22 cellular contexts compared by ENCODE assay signal in the genomic region with DNA sequence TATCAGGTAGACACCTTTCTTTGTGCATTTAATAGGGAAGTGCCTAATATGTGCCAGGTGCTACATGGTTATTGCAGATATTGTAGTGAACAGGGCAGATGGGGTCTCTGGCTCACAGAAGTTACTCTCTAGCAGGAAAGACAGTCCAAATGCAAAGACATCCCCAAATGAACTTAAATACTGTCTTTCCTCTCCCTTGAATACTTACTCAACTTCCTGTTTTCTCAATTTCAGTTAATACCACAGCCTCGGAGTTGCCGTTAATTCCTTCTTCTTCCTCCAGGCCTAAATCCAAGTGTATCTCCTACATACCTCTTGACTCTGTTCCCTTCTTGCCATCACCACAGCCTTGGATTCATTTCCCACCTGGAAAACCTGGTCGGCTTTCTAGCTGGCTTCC.
DNase-seq lines count a peak whose midpoint lies in the region; ATAC-seq, FAIRE-seq and TF ChIP-seq lines count a peak whose summit lies in the region.
"Had no signal": no experiment of that assay in that cellular context is flagged by ENCODE, and none has a peak within 500 bp of the region (broad histone marks: within the 10 kb centered on the region; RNA-seq: fewer than 3 reads in every experiment).

No MANE protein-coding gene starts in this region.

- H3K9me3 ChIP-seq in SJCRH30 (replicated peaks), result no peaks in the 10 kb centered on the region
- H3K9me3 ChIP-seq: Peyer's patch, sigmoid colon had no signal

- H3K27me3 ChIP-seq in bronchial epithelial cell (ENCODE audit: control insufficient read depth, insufficient read depth, low read length) (no peaks in the 10 kb centered on the region), SJCRH30 (no peaks in the 10 kb centered on the region)
- H3K27me3 ChIP-seq: Peyer's patch, sigmoid colon had no signal

- H3K4me3 ChIP-seq in bronchial epithelial cell (ENCODE audit: low read depth, low read length) (no peak overlapping the region), coronary artery (no peak overlapping the region), SJCRH30 (no peak overlapping the region)
- H3K4me3 ChIP-seq: Peyer's patch, sigmoid colon had no signal

- H3K36me3 ChIP-seq in bronchial epithelial cell (ENCODE audit: control insufficient read depth, insufficient read depth, low read length) (no peaks in the 10 kb centered on the region), SJCRH30 (no peaks in the 10 kb centered on the region)
- H3K36me3 ChIP-seq: Peyer's patch, sigmoid colon had no signal

- DNase-seq in GDM1 (lab: John Stamatoyannopoulos, UW), result peak; percentile 61
- peak; percentile 85 for DNase-seq in NOMO-1 treated with dmso at 0.1 percent for 144 hours (lab: John Stamatoyannopoulos, UW; ENCODE audit: unreplicated experiment)
- DNase-seq in bronchial epithelial cell (ENCODE audit: low read depth), result peak; percentile 22
- DNase-seq in coronary artery (ENCODE audit: low spot score), result no peak
- no peak for DNase-seq in SJCRH30
- DNase-seq: activated CD8-positive, alpha-beta T cell treated with anti-CD3 and anti-CD28 coated beads for 36 hours; activated gamma-delta T cell treated with Interleukin-2 at 50 U/mL for 16 hours; activated T-cell treated with anti-CD3 and anti-CD28 coated beads for 4 hours; CD4-positive, alpha-beta T cell; naive thymus-derived CD4-positive, alpha-beta T cell; NCI-H1105; NCI-H2081 treated with DMSO at 0.1 percent for 48 hours; Peyer's patch; sigmoid colon; substantia nigra; T-helper 2 cell had no signal

- no peak for FAIRE-seq in bronchial epithelial cell (lab: Jason Lieb, UNC)
- FAIRE-seq: G401.6 had no signal

- no peaks in the 10 kb centered on the region for H3K4me1 ChIP-seq in SJCRH30
- H3K4me1 ChIP-seq: parathyroid adenoma, Peyer's patch, sigmoid colon had no signal

- ATAC-seq in GM21717 (IDR thresholded peaks at IDR 0.05; ENCODE audit: unreplicated experiment) (no peak), GM19452 (IDR thresholded peaks at IDR 0.05; ENCODE audit: unreplicated experiment) (no peak)
- ATAC-seq: activated CD8-positive, alpha-beta T cell treated with anti-CD3 and anti-CD28 coated beads for 36 hours; naive thymus-derived CD4-positive, alpha-beta T cell had no signal

- TF ChIP-seq CTCF in 22Rv1 (IDR thresholded peaks at IDR 0.05), result no peak
- no peak for TF ChIP-seq CTCF in bronchial epithelial cell (IDR thresholded peaks at IDR 0.05; ENCODE audit: insufficient read depth, low read length, severe bottlenecking)
- TF ChIP-seq CTCF in coronary artery (IDR thresholded peaks at IDR 0.05), result no peak

- peak overlapping the region; percentile 35; the same call in 1 of the 2 replicates for H3K27ac ChIP-seq in 22Rv1
- H3K27ac ChIP-seq in coronary artery, result no peak overlapping the region
- no peak overlapping the region for H3K27ac ChIP-seq in SJCRH30
- H3K27ac ChIP-seq: KMS-11, parathyroid adenoma, Peyer's patch, sigmoid colon had no signal

Comparison
In these comparisons a context has a peak if more than half of its experiments do, and no peak if none do; other contexts are left out.
1. DNase-seq: peak in GDM1 (single experiment), NOMO-1 treated with dmso at 0.1 percent for 144 hours (single experiment) and bronchial epithelial cell (single experiment); none in coronary artery (single experiment) and SJCRH30 (0 of 2).